ENCODE assay signal across 8 cellular contexts in the genomic region with DNA sequence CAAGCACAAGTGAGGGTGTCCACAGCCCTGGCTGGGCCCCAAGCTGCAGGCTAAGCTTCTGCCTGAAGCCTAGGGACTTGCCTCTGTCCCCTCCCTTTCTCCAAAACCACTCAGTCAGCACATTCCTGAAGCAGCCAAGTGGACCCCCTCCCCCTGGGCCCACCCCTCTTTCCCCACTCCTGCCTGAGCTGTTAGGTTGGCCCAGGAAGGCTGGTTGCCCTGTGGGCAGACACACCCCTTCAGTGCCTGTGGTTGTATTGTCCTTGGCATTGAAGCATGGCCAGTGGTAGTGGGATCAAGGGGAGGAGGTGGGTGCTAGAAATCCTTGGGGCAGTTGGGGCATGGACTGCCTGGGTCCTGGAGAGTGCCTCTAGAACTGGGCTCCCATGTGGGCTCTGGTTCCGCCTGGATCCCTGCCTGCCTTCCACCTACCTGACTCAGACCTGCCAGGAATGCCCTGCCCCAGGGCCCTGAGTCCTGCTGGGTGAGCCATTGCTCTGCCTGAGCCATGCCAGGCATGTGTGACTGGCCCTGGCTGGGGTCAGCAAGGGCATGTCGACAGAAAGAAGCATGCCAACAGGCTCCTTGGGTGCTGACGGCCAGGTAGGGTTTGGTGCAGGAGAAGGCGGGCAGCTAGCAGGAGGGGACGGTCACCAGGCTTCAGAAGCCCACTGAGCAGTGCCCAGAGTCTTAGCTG. TPM values are rescaled to one million over a fixed set of nuclear protein-coding genes. Genes with fewer than 3 reads are reported as not detected.
DNase-seq lines count a peak whose midpoint lies in the region; ATAC-seq and TF ChIP-seq lines count a peak whose summit lies in the region.

No MANE protein-coding gene starts in this region.

- H3K23ac ChIP-seq in mesendoderm (ENCODE audit: low read length) = peak overlapping the region; percentile 31

- in situ Hi-C loops in brain microvascular endothelial cell (cut with HindIII; ENCODE audit: low pct_ligation_motif_present, low sequenced_read_pairs) = no loop called here

- H2BK15ac ChIP-seq in mesendoderm (replicated peaks; ENCODE audit: low read depth) = no peak overlapping the region

- no peak overlapping the region for H2AFZ ChIP-seq in ACC112 (ENCODE audit: low read length, unreplicated experiment)

- no peak overlapping the region for H4K5ac ChIP-seq in mesendoderm (ENCODE audit: low read length)

- H4K8ac ChIP-seq in mesendoderm (ENCODE audit: low read depth, low read length) = no peak overlapping the region

- H2AK5ac ChIP-seq in mesendoderm (ENCODE audit: low read length) = peak overlapping the region; percentile 75

- H2BK5ac ChIP-seq in mesendoderm (ENCODE audit: low read length) = peak overlapping the region; percentile 64

- peaks cover 30% of the 10 kb centered on the region for H3K79me1 ChIP-seq in mesendoderm (ENCODE audit: low read length)

- no peak for TF ChIP-seq CTCF in brain microvascular endothelial cell (IDR thresholded peaks at IDR 0.05; ENCODE audit: low read depth, low read length, missing control alignments)

- H2BK120ac ChIP-seq in mesendoderm (ENCODE audit: low read depth, low read length) = no peak overlapping the region

- H3K36me3 ChIP-seq in ACC112 (ENCODE audit: insufficient read depth, low read length) (peaks cover 10% of the 10 kb centered on the region; the same call in 1 of the 2 replicates), HUES6 (ENCODE audit: control insufficient read depth, insufficient read depth, low read length) (peaks cover 65% of the 10 kb centered on the region), brain microvascular endothelial cell (replicated peaks) (peaks cover 47% of the 10 kb centered on the region), mesendoderm (ENCODE audit: control insufficient read depth, insufficient read depth, low read length) (peaks cover 34% of the 10 kb centered on the region)

- no peak overlapping the region for H3K4ac ChIP-seq in mesendoderm (ENCODE audit: low read depth, low read length)

- H3K56ac ChIP-seq in mesendoderm (ENCODE audit: low read length) = peak overlapping the region; percentile 94

- no peak overlapping the region for H3K18ac ChIP-seq in mesendoderm (ENCODE audit: low read length)

- DNase-seq in brain microvascular endothelial cell (no peak), mesendoderm (peak; percentile 83), HuH-7.5 (ENCODE audit: low spot score) (no peak), NCI-H748 (lab: John Stamatoyannopoulos, UW; ENCODE audit: unreplicated experiment) (no peak)

- H3K4me2 ChIP-seq in mesendoderm (ENCODE audit: low read length) = peak overlapping the region; percentile 70

- peak overlapping the region; percentile 85; the same call in 1 of the 2 replicates for H3K27ac ChIP-seq in ACC112 (ENCODE audit: low read depth, low read length)
- H3K27ac ChIP-seq in HUES6 (ENCODE audit: low read depth, low read length) = peak overlapping the region; percentile 86
- no peak overlapping the region for H3K27ac ChIP-seq in brain microvascular endothelial cell
- peak overlapping the region; percentile 83 for H3K27ac ChIP-seq in mesendoderm (ENCODE audit: low read depth, low read length)

- H3K4me3 ChIP-seq in ACC112 (ENCODE audit: low read depth, low read length) (peak overlapping the region; percentile 95), HUES6 (ENCODE audit: low read depth, low read length) (peak overlapping the region; percentile 71), brain microvascular endothelial cell (ENCODE audit: low read depth, low read length) (peak overlapping the region; percentile 85), mesendoderm (ENCODE audit: low read length) (peak overlapping the region; percentile 41)

- WGBS in mesendoderm (ENCODE audit: extremely low coverage, insufficient coverage, low lambda C conversion rate) = no CpG with 5 or more reads among the region's 5 CpGs

- ATAC-seq in HG03469 (IDR thresholded peaks at IDR 0.05; ENCODE audit: unreplicated experiment) (no peak), HG03342 (IDR thresholded peaks at IDR 0.05; ENCODE audit: unreplicated experiment) (no peak)

- H3K9ac ChIP-seq in HUES6 (ENCODE audit: low read length) (peak overlapping the region; percentile 98), mesendoderm (ENCODE audit: low read length) (peak overlapping the region; percentile 91)

- no peaks in the 10 kb centered on the region for H3K9me3 ChIP-seq in HUES6 (ENCODE audit: control insufficient read depth, insufficient read depth, low read depth, low read length)

- H3K27me3 ChIP-seq in ACC112 (ENCODE audit: insufficient read depth, low read length) (no peaks in the 10 kb centered on the region), HUES6 (ENCODE audit: control insufficient read depth, insufficient read depth, low read length) (no peaks in the 10 kb centered on the region), brain microvascular endothelial cell (replicated peaks) (no peaks in the 10 kb centered on the region), mesendoderm (ENCODE audit: insufficient read depth, low read length, poor library complexity) (no peaks in the 10 kb centered on the region)

- H3K4me1 ChIP-seq in ACC112 (ENCODE audit: control insufficient read depth, insufficient read depth, low read length, unreplicated experiment) (peaks cover 33% of the 10 kb centered on the region), HUES6 (ENCODE audit: control insufficient read depth, insufficient read depth, low read length) (peaks cover 37% of the 10 kb centered on the region), mesendoderm (ENCODE audit: control insufficient read depth, low read depth, low read length) (peaks cover 11% of the 10 kb centered on the region)

- H3K79me2 ChIP-seq in ACC112 (ENCODE audit: control insufficient read depth, insufficient read depth, low read length, unreplicated experiment) (peaks cover 36% of the 10 kb centered on the region), mesendoderm (ENCODE audit: control insufficient read depth, insufficient read depth, low read length) (peaks cover 40% of the 10 kb centered on the region)

RNA-seq across cellular contexts. Expression of gene TRAF4, which starts 2.1 kb away (rescaled TPM):
- 120 TPM for polyA plus RNA-seq in mesendoderm (2013, experiment 1 of 2)
- polyA plus RNA-seq in mesendoderm (2013, experiment 2 of 2) = 122 TPM

RNA-seq across cellular contexts. Expression of gene NEK8, which starts 17.3 kb away (rescaled TPM):
- 6.8 TPM for polyA plus RNA-seq in mesendoderm (2013, experiment 1 of 2)
- polyA plus RNA-seq in mesendoderm (2013, experiment 2 of 2) = 6.5 TPM

RNA-seq across cellular contexts. Expression of gene TLCD1, which starts 19.9 kb away (rescaled TPM):
- 44.3 TPM for polyA plus RNA-seq in mesendoderm (2013, experiment 1 of 2)
- polyA plus RNA-seq in mesendoderm (2013, experiment 2 of 2) = 46.0 TPM

RNA-seq across cellular contexts. Expression of gene RPL23A, which starts 26.1 kb away (rescaled TPM):
- polyA plus RNA-seq in mesendoderm (2013, experiment 1 of 2) = 3,789 TPM
- 3,812 TPM for polyA plus RNA-seq in mesendoderm (2013, experiment 2 of 2)

RNA-seq across cellular contexts. Expression of gene RAB34, which starts 28.3 kb away (rescaled TPM):
- polyA plus RNA-seq in mesendoderm (2013, experiment 1 of 2) = 168 TPM
- 165 TPM for polyA plus RNA-seq in mesendoderm (2013, experiment 2 of 2)

Comparison
In these comparisons a context has a peak if more than half of its experiments do, and no peak if none do; other contexts are left out.
1. H3K4me3 ChIP-seq: peak in every context shown above with its lines; median percentile 95 in ACC112; 85 in brain microvascular endothelial cell; 71 in HUES6; 41 in mesendoderm.